8 cellular contexts compared by ENCODE assay signal in genomic region chr11:94543695-94544581, GRCh38. TPM values are rescaled to one million over a fixed set of nuclear protein-coding genes. Genes with fewer than 3 reads are reported as not detected.
A peak's percentile ranks its signal among the peaks of the same experiment; 100 is the strongest.
DNase-seq lines count a peak whose midpoint lies in the region; ATAC-seq, FAIRE-seq and TF ChIP-seq lines count a peak whose summit lies in the region.

A gene with protein sequence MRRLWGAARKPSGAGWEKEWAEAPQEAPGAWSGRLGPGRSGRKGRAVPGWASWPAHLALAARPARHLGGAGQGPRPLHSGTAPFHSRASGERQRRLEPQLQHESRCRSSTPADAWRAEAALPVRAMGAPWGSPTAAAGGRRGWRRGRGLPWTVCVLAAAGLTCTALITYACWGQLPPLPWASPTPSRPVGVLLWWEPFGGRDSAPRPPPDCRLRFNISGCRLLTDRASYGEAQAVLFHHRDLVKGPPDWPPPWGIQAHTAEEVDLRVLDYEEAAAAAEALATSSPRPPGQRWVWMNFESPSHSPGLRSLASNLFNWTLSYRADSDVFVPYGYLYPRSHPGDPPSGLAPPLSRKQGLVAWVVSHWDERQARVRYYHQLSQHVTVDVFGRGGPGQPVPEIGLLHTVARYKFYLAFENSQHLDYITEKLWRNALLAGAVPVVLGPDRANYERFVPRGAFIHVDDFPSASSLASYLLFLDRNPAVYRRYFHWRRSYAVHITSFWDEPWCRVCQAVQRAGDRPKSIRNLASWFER (plus strand): TSS chr11:94543921. CDS start chr11:94544134, 213 bp downstream.

- DNase-seq in DMS153 treated with DMSO at 0.1 percent for 48 hours (lab: John Stamatoyannopoulos, UW; ENCODE audit: unreplicated experiment) (peak; percentile 77), RCC 7860 (ENCODE audit: low spot score) (peak; percentile 78), fibroblast of pulmonary artery (ENCODE audit: low read depth) (peak; percentile 76), nephron progenitor cell (peak; percentile 87), stomach (peak; percentile 94)
- DNase-seq in activated T-helper 9 cell treated with anti-CD3 and anti-CD28 coated beads, Interleukin-2, amount 50 U/mL, for 16 hours (ENCODE audit: low read depth): peak; percentile 59

- intact Hi-C loops in stomach (cut with DNase I; ENCODE audit: low total_unique reads): no loop called here

- H3K4me3 ChIP-seq in HUES48 (ENCODE audit: low read depth, low read length) (peak within 1 kb of the TSS; percentile 75), fibroblast of pulmonary artery (replicated peaks; ENCODE audit: low read depth, low read length) (peak within 1 kb of the TSS; percentile 57), stomach (peak within 1 kb of the TSS; percentile 54 to 86 (median 82))

- no peaks in the 10 kb centered on the region for H3K9me3 ChIP-seq in HUES48 (ENCODE audit: control insufficient read depth, insufficient read depth, low read length)
- H3K9me3 ChIP-seq in stomach: no peaks in the 10 kb centered on the region

- H3K4me1 ChIP-seq in HUES48 (ENCODE audit: control insufficient read depth, insufficient read depth, low read length): peaks cover 19% of the 10 kb centered on the region
- peaks cover 37 to 59% (median 51%) of the 10 kb centered on the region in 4 donors for H3K4me1 ChIP-seq in stomach

- peak; percentile 86 for ATAC-seq in GM21423 (IDR thresholded peaks at IDR 0.05; ENCODE audit: unreplicated experiment)

- peak within 1 kb of the TSS; percentile 80 for H3K9ac ChIP-seq in HUES48 (ENCODE audit: low read depth, low read length)

- peak within 1 kb of the TSS; percentile 90 for H3K4me3 Mint-ChIP-seq in nephron progenitor cell

- peaks cover 41% of the 10 kb centered on the region for H3K27me3 ChIP-seq in HUES48 (ENCODE audit: control insufficient read depth, insufficient read depth, low read length)
- no peaks in the 10 kb centered on the region for H3K27me3 ChIP-seq in stomach

- H3K4me1 Mint-ChIP-seq in nephron progenitor cell: peaks cover 26% of the 10 kb centered on the region

- peak within 1 kb of the TSS; percentile 97 for H3K27ac Mint-ChIP-seq in nephron progenitor cell

- no peak for FAIRE-seq in RCC 7860 (lab: Jason Lieb, UNC)

- WGBS in stomach, 5 donors: 0 to 1% (median 0%) methylated on average over 49 to 101 of the region's 101 CpGs

- H3K36me3 ChIP-seq in HUES48 (ENCODE audit: control insufficient read depth, insufficient read depth, low read length): no peaks in the 10 kb centered on the region
- H3K36me3 ChIP-seq in stomach: no peaks in the 10 kb centered on the region

- H3K36me3 Mint-ChIP-seq in nephron progenitor cell (ENCODE audit: low read depth): peaks cover 9% of the 10 kb centered on the region

- TF ChIP-seq CTCF in fibroblast of pulmonary artery (IDR thresholded peaks at IDR 0.05; ENCODE audit: low read length, missing control alignments) (no peak), nephron progenitor cell (IDR thresholded peaks at IDR 0.05) (no peak), stomach (IDR thresholded peaks at IDR 0.05) (no peak)

- no peak for TF ChIP-seq EP300 in stomach (IDR thresholded peaks at IDR 0.05)

- TF ChIP-seq POLR2A in stomach (IDR thresholded peaks at IDR 0.05): peak in 1 of 4 donors; percentile 49

- H3K9me3 Mint-ChIP-seq in nephron progenitor cell: no peaks in the 10 kb centered on the region

- H3K27ac ChIP-seq in HUES48 (ENCODE audit: low read depth, low read length) (peak within 1 kb of the TSS; percentile 91), stomach (peak within 1 kb of the TSS; percentile 95 to 98 (median 96))

- peaks cover 26% of the 10 kb centered on the region for H3K27me3 Mint-ChIP-seq in nephron progenitor cell (ENCODE audit: low read depth, poor library complexity)

RNA-seq across cellular contexts. Expression of the gene that starts here (rescaled TPM):
- 10 to 100 TPM in 3 of 5 donors, 1 to 10 TPM in 1, under 1 TPM in 1; 0.58 to 19.7 (median 18.2) TPM for total RNA-seq in stomach
- polyA plus RNA-seq in stomach: 1 to 10 TPM; 1.4 to 4.1 (median 2.7) TPM

Comparison
In these comparisons a context has a peak if more than half of its experiments do, and no peak if none do; other contexts are left out.
1. Peak in every context shown above with its lines: DNase-seq, ATAC-seq, H3K4me3 ChIP-seq and H3K27ac ChIP-seq.